Comparison of ENCODE assay signal across 8 cellular contexts in the genomic region with DNA sequence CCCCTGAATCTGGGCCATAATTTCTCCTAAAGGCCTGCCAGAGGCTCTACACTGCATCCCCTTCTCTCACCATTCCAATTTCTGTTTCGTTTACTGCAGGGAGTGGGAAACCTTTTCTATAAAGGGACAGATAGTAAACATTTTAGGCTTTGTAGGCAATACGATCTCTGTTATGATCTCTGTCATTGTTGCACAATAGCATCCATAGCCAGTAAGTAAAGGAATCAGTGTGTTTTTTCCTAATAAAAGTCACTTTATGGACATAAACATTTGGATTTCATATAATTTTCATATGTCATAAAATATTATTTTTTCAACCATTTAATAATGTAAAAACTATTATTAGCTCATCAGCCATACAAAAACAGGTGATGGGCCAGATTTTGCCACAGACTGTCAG.
"Had no signal": no experiment of that assay in that cellular context is flagged by ENCODE, and none has a peak within 500 bp of the region (broad histone marks: within the 10 kb centered on the region; RNA-seq: fewer than 3 reads in every experiment).

No MANE protein-coding gene starts in this region.

- ATAC-seq: GM12878 had no signal

- H3K4me3 ChIP-seq: GM12878 had no signal

- DNase-seq: GDM1, GF-D8 had no signal

- FAIRE-seq: G401.6, GM12878, GM12891, GM12892, GM18507, GM19239 had no signal
